Comparison of ENCODE assay signal across 22 cellular contexts in genomic region chr9:16912197-16912596, GRCh38. TPM values are rescaled to one million over a fixed set of nuclear protein-coding genes. Genes with fewer than 3 reads are reported as not detected.
"Had no signal": no experiment of that assay in that cellular context is flagged by ENCODE, and none has a peak within 500 bp of the region (broad histone marks: within the 10 kb centered on the region; RNA-seq: fewer than 3 reads in every experiment).

No MANE protein-coding gene starts in this region.

- DNase-seq: activated CD4-positive, alpha-beta memory T cell treated with anti-CD3 and anti-CD28 coated beads, Interleukin-2, amount 10 ng/mL, durations not matched to agents 7 days and 5 days; activated CD4-positive, alpha-beta T cell treated with anti-CD3 and anti-CD28 coated beads, Interleukin-2, amount 10 ng/mL, durations not matched to agents 7 days and 5 days; activated CD4-positive, CD25-positive, alpha-beta regulatory T cell treated with anti-CD3 and anti-CD28 coated beads, Interleukin-2, amount 50 U/mL, for 72 hours; activated CD8-positive, alpha-beta memory T cell treated with anti-CD3 and anti-CD28 coated beads, Interleukin-2, amount 50 U/mL, for 48 hours; activated T-cell treated with anti-CD3 and anti-CD28 coated beads, Interleukin-2, amount 50 U/mL, for 4 hours; anterior cingulate cortex; brain microvascular endothelial cell; cortex of kidney; effector memory CD8-positive, alpha-beta T cell; left cardiac atrium; left ventricle myocardium superior; naive B cell; nucleus accumbens; posterior cingulate gyrus; right cardiac atrium; spleen; stimulated activated naive CD4-positive, alpha-beta T cell; T-helper 2 cell; transverse colon had no signal

- H3K4me3 ChIP-seq: hepatocyte, spleen, transverse colon had no signal

- ATAC-seq: activated T-cell treated with anti-CD3 and anti-CD28 coated beads, Interleukin-2, amount 50 U/mL, for 4 hours; activated T-helper 17 cell treated with anti-CD3 and anti-CD28 coated beads, Interleukin-2, amount 50 U/mL, for 72 hours; effector memory CD8-positive, alpha-beta T cell; left ventricle myocardium superior; SK-N-SH treated with all-trans-retinoic acid at 6 μM for 48 hours had no signal

RNA-seq across cellular contexts. Expression of gene BNC2, which starts 41.7 kb away (rescaled TPM):
- total RNA-seq: activated CD4-positive, alpha-beta memory T cell treated with anti-CD3 and anti-CD28 coated beads, Interleukin-2, amount 10 ng/mL, durations not matched to agents 7 days and 5 days; activated CD4-positive, alpha-beta T cell treated with anti-CD3 and anti-CD28 coated beads, Interleukin-2, amount 10 ng/mL, durations not matched to agents 7 days and 5 days; activated T-helper 17 cell treated with anti-CD3 and anti-CD28 coated beads, Interleukin-2, amount 50 U/mL, for 72 hours had no signal
